Comparison of ENCODE assay signal across 17 cellular contexts in genomic region chr18:41753826-41754225, GRCh38.
"Had no signal": no experiment of that assay in that cellular context is flagged by ENCODE, and none has a peak within 500 bp of the region (broad histone marks: within the 10 kb centered on the region; RNA-seq: fewer than 3 reads in every experiment).

No MANE protein-coding gene starts in this region.

- H3K4me3 ChIP-seq: dorsolateral prefrontal cortex, heart right ventricle, lower lobe of right lung, neural progenitor cell, spleen, testis, upper lobe of left lung had no signal

- H3K9ac ChIP-seq: neural progenitor cell had no signal

- H3K36me3 ChIP-seq: heart right ventricle, lower lobe of right lung, neural progenitor cell, spleen, upper lobe of left lung had no signal

- H3K9me3 ChIP-seq: heart right ventricle, lower lobe of right lung, spleen, testis, upper lobe of left lung had no signal

- H3K4me2 ChIP-seq: neural progenitor cell had no signal

- H3K27me3 ChIP-seq: heart right ventricle, neural progenitor cell, spleen, testis, upper lobe of left lung had no signal

- ATAC-seq: heart right ventricle; left cardiac atrium; lower lobe of right lung; sciatic nerve; stimulated activated naive CD8-positive, alpha-beta T cell treated with anti-CD3 and anti-CD28 coated beads, Interleukin-15, amount 100 ng/mL, for 72 hours had no signal

- H3K27ac ChIP-seq: dorsolateral prefrontal cortex, heart right ventricle, lower lobe of right lung, neural progenitor cell, spleen, testis, upper lobe of left lung, VCaP had no signal

- DNase-seq: activated CD4-positive, alpha-beta memory T cell treated with anti-CD3 and anti-CD28 coated beads for 36 hours; activated naive CD4-positive, alpha-beta T cell treated with anti-CD3 and anti-CD28 coated beads, Interleukin-2, amount 10 ng/mL, durations not matched to agents 7 days and 5 days; activated T-cell treated with anti-CD3 and anti-CD28 coated beads, Interleukin-2, amount 50 U/mL, for 24 hours; dorsolateral prefrontal cortex; heart right ventricle; left cardiac atrium; lower lobe of right lung; naive B cell; spleen; stimulated activated naive CD8-positive, alpha-beta T cell treated with anti-CD3 and anti-CD28 coated beads, Interleukin-15, amount 100 ng/mL, for 72 hours; T-helper 1 cell; T1000; testis; upper lobe of left lung had no signal

- H3K4me1 ChIP-seq: heart right ventricle, lower lobe of right lung, spleen, testis, upper lobe of left lung had no signal

- H2AFZ ChIP-seq: neural progenitor cell had no signal
